15 cellular contexts compared by ENCODE assay signal in genomic region chr4:26717332-26717731, GRCh38.
DNase-seq lines count a peak whose midpoint lies in the region; ATAC-seq and TF ChIP-seq lines count a peak whose summit lies in the region.
"Had no signal": no experiment of that assay in that cellular context is flagged by ENCODE, and none has a peak within 500 bp of the region (broad histone marks: within the 10 kb centered on the region; RNA-seq: fewer than 3 reads in every experiment).

No MANE protein-coding gene starts in this region.

- POLR2A ChIA-PET in SK-N-SH (lab: Yijun Ruan, JAX), result no interaction called here

- no peaks in the 10 kb centered on the region for H3K79me2 ChIP-seq in GM23248 (ENCODE audit: insufficient read depth)
- no peaks in the 10 kb centered on the region for H3K79me2 ChIP-seq in SK-N-SH (ENCODE audit: insufficient read depth)

- no peaks in the 10 kb centered on the region for H3K27me3 ChIP-seq in GM23248 (replicated peaks; ENCODE audit: insufficient read depth)
- H3K27me3 ChIP-seq in SK-N-SH (ENCODE audit: insufficient read depth), result no peaks in the 10 kb centered on the region
- no peaks in the 10 kb centered on the region for H3K27me3 ChIP-seq in skeletal muscle satellite cell (ENCODE audit: control insufficient read depth, insufficient read depth, low read length)
- no peaks in the 10 kb centered on the region for H3K27me3 ChIP-seq in colonic mucosa
- H3K27me3 ChIP-seq: ovary, testis had no signal

- H4K20me1 ChIP-seq in GM23248 (ENCODE audit: insufficient read depth), result no peaks in the 10 kb centered on the region
- H4K20me1 ChIP-seq in SK-N-SH (ENCODE audit: insufficient read depth), result no peaks in the 10 kb centered on the region

- 0 out of 2 replicates have a peak, but pooled peaks cover 4% of the 10 kb centered on the region for H3K36me3 ChIP-seq in GM23248 (ENCODE audit: low read depth)
- peaks cover 2 to 6% of the 10 kb centered on the region in 2 experiments for H3K36me3 ChIP-seq in SK-N-SH (replicated peaks in 1 of 2; ENCODE audit: control insufficient read depth in 1 of 2, insufficient read depth in 2 of 2, low read length in 1 of 2)
- peaks cover 22% of the 10 kb centered on the region for H3K36me3 ChIP-seq in skeletal muscle satellite cell (ENCODE audit: insufficient read depth, low read length)
- no peaks in the 10 kb centered on the region for H3K36me3 ChIP-seq in colonic mucosa
- H3K36me3 ChIP-seq: ovary had no signal

- H3K4me1 ChIP-seq in GM23248 (ENCODE audit: insufficient read depth) (peaks cover 14% of the 10 kb centered on the region), SK-N-SH (ENCODE audit: control insufficient read depth in 1 of 2, insufficient read depth in 2 of 2, low read depth in 1 of 2, low read length in 1 of 2) (no peaks in the 10 kb centered on the region), skeletal muscle satellite cell (ENCODE audit: control insufficient read depth, insufficient read depth, low read length) (peaks cover 20% of the 10 kb centered on the region), colonic mucosa (no peaks in the 10 kb centered on the region)
- H3K4me1 ChIP-seq: Caco-2, testis had no signal

- CTCF ChIA-PET in SK-N-SH (lab: Yijun Ruan, JAX), result interaction anchor here (0.6 kb wide), 1 partner anchor 259 kb away, joined by 3 read pairs; no protein-coding TSS in a partner anchor

- no peak for TF ChIP-seq EP300 in SK-N-SH (IDR thresholded peaks at IDR 0.05; ENCODE audit: borderline replicate concordance in 1 of 2, low read depth in 1 of 2, low read length in 1 of 2)

- TF ChIP-seq CTCF in SK-N-SH (IDR thresholded peaks at IDR 0.05) (no peak), colonic mucosa (IDR thresholded peaks at IDR 0.05) (no peak)

- H3K9ac ChIP-seq in GM23248, result no peak overlapping the region
- no peak overlapping the region for H3K9ac ChIP-seq in SK-N-SH
- H3K9ac ChIP-seq in skeletal muscle satellite cell (ENCODE audit: low read depth, low read length), result no peak overlapping the region
- no peak overlapping the region for H3K9ac ChIP-seq in colonic mucosa (ENCODE audit: low read depth in 2 of 2, low read length in 2 of 2)

- H3F3A ChIP-seq in GM23248 (ENCODE audit: insufficient read depth) (no peaks in the 10 kb centered on the region), SK-N-SH (replicated peaks; ENCODE audit: insufficient read depth) (no peaks in the 10 kb centered on the region)

- TF ChIP-seq RAD21 in SK-N-SH (IDR thresholded peaks at IDR 0.05; ENCODE audit: low read length), result no peak

- no peak overlapping the region for H2AFZ ChIP-seq in GM23248
- no peak overlapping the region for H2AFZ ChIP-seq in SK-N-SH (ENCODE audit: low read depth)

- H3K4me2 ChIP-seq in GM23248 (ENCODE audit: unreplicated experiment) (peak overlapping the region; percentile 5), SK-N-SH (peak overlapping the region; percentile 26; the same call in 1 of the 2 replicates), skeletal muscle satellite cell (ENCODE audit: low read length) (peak overlapping the region; percentile 2)

- H3K4me3 ChIP-seq in GM23248 (no peak overlapping the region), SK-N-SH (ENCODE audit: low read depth in 2 of 2, low read length in 1 of 2) (no peak overlapping the region), skeletal muscle satellite cell (ENCODE audit: low read length) (peak overlapping the region; percentile 5), colonic mucosa (no peak overlapping the region)
- H3K4me3 ChIP-seq: ovary, testis had no signal

- no peaks in the 10 kb centered on the region; the same call in 1 of the 2 replicates for H3K9me2 ChIP-seq in GM23248 (ENCODE audit: insufficient read depth)
- H3K9me2 ChIP-seq in SK-N-SH, result no peaks in the 10 kb centered on the region

- H3K27ac ChIP-seq in GM23248 (no peak overlapping the region; the same call in 1 of the 2 replicates), SK-N-SH (ENCODE audit: low read depth in 2 of 2, low read length in 1 of 2) (no peak overlapping the region), colonic mucosa (no peak overlapping the region)
- H3K27ac ChIP-seq: ovary, testis had no signal

- 0% methylated on average over 2 of the region's 2 CpGs for WGBS in GM23248 (ENCODE audit: low coverage in 1 of 2, low lambda C conversion rate in 2 of 2, missing lambda C conversion rate in 2 of 2), 2 experiments
- 20% methylated on average over 2 of the region's 2 CpGs for WGBS in SK-N-SH (ENCODE audit: low lambda C conversion rate)

- DNase-seq in GM23248 (peak; percentile 92), SK-N-SH (no peak), fibroblast of peridontal ligament (ENCODE audit: extremely low read depth) (peak; percentile 70), middle frontal gyrus (ENCODE audit: extremely low spot score, low spot score) (no peak), colonic mucosa (no peak), NCI-H2081 (lab: John Stamatoyannopoulos, UW) (no peak)
- DNase-seq: activated naive CD4-positive, alpha-beta T cell treated with Interleukin-2 at 50 U/mL for 16 hours; Caco-2; central memory CD4-positive, alpha-beta T cell; NCI-H187 treated with DMSO at 0.1 percent for 48 hours; ovary; testis had no signal

- intact Hi-C loops in colonic mucosa (cut with DNase I), result no loop called here

- H3K9me3 ChIP-seq in GM23248 (ENCODE audit: low read depth), result no peaks in the 10 kb centered on the region
- no peaks in the 10 kb centered on the region for H3K9me3 ChIP-seq in SK-N-SH
- H3K9me3 ChIP-seq in skeletal muscle satellite cell (replicated peaks; ENCODE audit: low read length), result no peaks in the 10 kb centered on the region
- H3K9me3 ChIP-seq in colonic mucosa, result no peaks in the 10 kb centered on the region
- H3K9me3 ChIP-seq: Caco-2, ovary, testis had no signal

- no peak for ATAC-seq in HG02884 (IDR thresholded peaks at IDR 0.05; ENCODE audit: unreplicated experiment)
- ATAC-seq: Right ventricle myocardium inferior had no signal

- in situ Hi-C loops in GM23248 (cut with MboI), result no loop called here

TF ChIP-seq in SK-N-SH, 30 proteins besides CTCF, POLR2A, EP300 and RAD21:
- 0 out of 2 replicates have a peak, but pooled peaks have one; percentile 15 for TF ChIP-seq PBX3 (IDR thresholded peaks at IDR 0.05)
- TF ChIP-seq EZH2phosphoT487 (IDR thresholded peaks at IDR 0.05; ENCODE audit: borderline replicate concordance, low read depth), result no peak
- no peak for TF ChIP-seq NRF1 (IDR thresholded peaks at IDR 0.05; ENCODE audit: low read depth, low read length)
- no peak for TF ChIP-seq SMC3 (IDR thresholded peaks at IDR 0.05; ENCODE audit: low read depth, low read length)
- no peak for TF ChIP-seq FOXJ3 (CRISPR knock-in tag; IDR thresholded peaks at IDR 0.05)
- no peak for TF ChIP-seq SIN3A (IDR thresholded peaks at IDR 0.05; ENCODE audit: borderline replicate concordance, low read depth, low read length)
- no peak for TF ChIP-seq TAF1 (IDR thresholded peaks at IDR 0.05; ENCODE audit: borderline replicate concordance, low read depth, low read length)
- TF ChIP-seq GATA2 (CRISPR knock-in tag; IDR thresholded peaks at IDR 0.05), result no peak
- TF ChIP-seq RXRA (IDR thresholded peaks at IDR 0.05; ENCODE audit: borderline replicate concordance, low read depth), result no peak
- TF ChIP-seq RFX5 (IDR thresholded peaks at IDR 0.05; ENCODE audit: low read length), result no peak
- no peak for TF ChIP-seq MXI1 (IDR thresholded peaks at IDR 0.05; ENCODE audit: low read depth, low read length)
- TF ChIP-seq JUND (IDR thresholded peaks at IDR 0.05), result no peak
- TF ChIP-seq MEF2A (IDR thresholded peaks at IDR 0.05; ENCODE audit: borderline replicate concordance, low read depth), result no peak
- TF ChIP-seq FOXM1 (IDR thresholded peaks at IDR 0.05; ENCODE audit: low read depth), result no peak
- peak; percentile 64; the same call in 1 of the 2 replicates for TF ChIP-seq FOSL2 (IDR thresholded peaks at IDR 0.05; ENCODE audit: borderline replicate concordance, low read depth)
- TF ChIP-seq, protein P1, sequence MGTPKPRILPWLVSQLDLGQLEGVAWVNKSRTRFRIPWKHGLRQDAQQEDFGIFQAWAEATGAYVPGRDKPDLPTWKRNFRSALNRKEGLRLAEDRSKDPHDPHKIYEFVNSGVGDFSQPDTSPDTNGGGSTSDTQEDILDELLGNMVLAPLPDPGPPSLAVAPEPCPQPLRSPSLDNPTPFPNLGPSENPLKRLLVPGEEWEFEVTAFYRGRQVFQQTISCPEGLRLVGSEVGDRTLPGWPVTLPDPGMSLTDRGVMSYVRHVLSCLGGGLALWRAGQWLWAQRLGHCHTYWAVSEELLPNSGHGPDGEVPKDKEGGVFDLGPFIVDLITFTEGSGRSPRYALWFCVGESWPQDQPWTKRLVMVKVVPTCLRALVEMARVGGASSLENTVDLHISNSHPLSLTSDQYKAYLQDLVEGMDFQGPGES (IDR thresholded peaks at IDR 0.05; ENCODE audit: low read depth, low read length), result no peak
- no peak for TF ChIP-seq YY1 (IDR thresholded peaks at IDR 0.05; ENCODE audit: low read depth)

Comparison
In these comparisons a context has a peak if more than half of its experiments do, and no peak if none do; other contexts are left out.
1. DNase-seq: peak in GM23248 (single experiment) and fibroblast of peridontal ligament (single experiment); none in SK-N-SH (single experiment), middle frontal gyrus (single experiment), colonic mucosa (single experiment) and NCI-H2081 (0 of 2).
2. Peak in every context shown above with its lines, with median percentiles within 50 percentile points of each other: H3K4me2 ChIP-seq.